Comparison of ENCODE assay signal across 10 cellular contexts in genomic region chrX:154596290-154596929, GRCh38.
DNase-seq lines count a peak whose midpoint lies in the region; ATAC-seq lines count a peak whose summit lies in the region.
"Had no signal": no experiment of that assay in that cellular context is flagged by ENCODE, and none has a peak within 500 bp of the region (broad histone marks: within the 10 kb centered on the region; RNA-seq: fewer than 3 reads in every experiment).

No MANE protein-coding gene starts in this region.

- no peak overlapping the region for H3K4me3 Mint-ChIP-seq in stimulated activated naive CD8-positive, alpha-beta T cell treated with anti-CD3 and anti-CD28 coated beads, Interleukin-15, amount 100 ng/mL, for 72 hours
- H3K4me3 Mint-ChIP-seq: CD4-positive, alpha-beta memory T cell; dendritic cell treated with granulocyte-macrophage colony-stimulating factor and Interleukin-4, amounts not matched to agents 40 ng/mL and 50 ng/mL, for 4 days had no signal

- H3K27me3 Mint-ChIP-seq in stimulated activated naive CD8-positive, alpha-beta T cell treated with anti-CD3 and anti-CD28 coated beads, Interleukin-15, amount 100 ng/mL, for 72 hours = no peaks in the 10 kb centered on the region
- H3K27me3 Mint-ChIP-seq: CD4-positive, alpha-beta memory T cell had no signal

- H3K27ac Mint-ChIP-seq in stimulated activated naive CD8-positive, alpha-beta T cell treated with anti-CD3 and anti-CD28 coated beads, Interleukin-15, amount 100 ng/mL, for 72 hours = peak overlapping the region in 1 of 2 donors; percentile 12
- H3K27ac Mint-ChIP-seq: CD4-positive, alpha-beta memory T cell had no signal

- peak; percentile 49 for ATAC-seq in stimulated activated naive CD8-positive, alpha-beta T cell treated with anti-CD3 and anti-CD28 coated beads, Interleukin-15, amount 100 ng/mL, for 72 hours
- ATAC-seq in stimulated activated naive CD8-positive, alpha-beta T cell treated with anti-CD3 and anti-CD28 coated beads, Interleukin-15, Interleukin-2, amounts not matched to agents 100 U/mL and 50 U/mL, for 24 hours = no peak
- ATAC-seq in HG03565 (IDR thresholded peaks at IDR 0.05; ENCODE audit: unreplicated experiment) (no peak), HG03280 (IDR thresholded peaks at IDR 0.05; ENCODE audit: unreplicated experiment) (no peak)

- peaks cover 10% of the 10 kb centered on the region for H3K4me1 Mint-ChIP-seq in stimulated activated naive CD8-positive, alpha-beta T cell treated with anti-CD3 and anti-CD28 coated beads, Interleukin-15, amount 100 ng/mL, for 72 hours

- no peaks in the 10 kb centered on the region for H3K9me3 Mint-ChIP-seq in stimulated activated naive CD8-positive, alpha-beta T cell treated with anti-CD3 and anti-CD28 coated beads, Interleukin-15, amount 100 ng/mL, for 72 hours
- H3K9me3 Mint-ChIP-seq: dendritic cell treated with granulocyte-macrophage colony-stimulating factor and Interleukin-4, amounts not matched to agents 40 ng/mL and 50 ng/mL, for 4 days had no signal

- no peak for DNase-seq in stimulated activated naive CD8-positive, alpha-beta T cell treated with anti-CD3 and anti-CD28 coated beads, Interleukin-15, amount 100 ng/mL, for 72 hours
- DNase-seq in stimulated activated naive CD8-positive, alpha-beta T cell treated with anti-CD3 and anti-CD28 coated beads, Interleukin-15, Interleukin-2, amounts not matched to agents 100 U/mL and 50 U/mL, for 24 hours = no peak
- DNase-seq in SW480 (ENCODE audit: low spot score) (peak; percentile 86), iPS DF 19.7 (ENCODE audit: low read depth, low spot score) (peak; percentile 83), RPMI8226 (no peak)
- no peak for DNase-seq in central memory CD4-positive, alpha-beta T cell

Comparison
In these comparisons a context has a peak if more than half of its experiments do, and no peak if none do; other contexts are left out.
1. DNase-seq: peak in SW480 (single experiment) and iPS DF 19.7 (single experiment); none in stimulated activated naive CD8-positive, alpha-beta T cell treated with anti-CD3 and anti-CD28 coated beads, Interleukin-15, amount 100 ng/mL, for 72 hours (0 of 2), stimulated activated naive CD8-positive, alpha-beta T cell treated with anti-CD3 and anti-CD28 coated beads, Interleukin-15, Interleukin-2, amounts not matched to agents 100 U/mL and 50 U/mL, for 24 hours (single experiment), RPMI8226 (single experiment) and central memory CD4-positive, alpha-beta T cell (single experiment).